ENCODE assay signal across 22 cellular contexts in genomic region chr6:144304223-144304848, GRCh38.
"Had no signal": no experiment of that assay in that cellular context is flagged by ENCODE, and none has a peak within 500 bp of the region (broad histone marks: within the 10 kb centered on the region; RNA-seq: fewer than 3 reads in every experiment).

No MANE protein-coding gene starts in this region.

- H3K4me3 Mint-ChIP-seq: activated CD4-positive, alpha-beta T cell treated with anti-CD3 and anti-CD28 coated beads for 36 hours; activated CD8-positive, alpha-beta T cell treated with anti-CD3 and anti-CD28 coated beads for 36 hours; activated naive CD8-positive, alpha-beta T cell; activated T-cell treated with anti-CD3 and anti-CD28 coated beads, Interleukin-2, amount 50 U/mL, for 24 hours; activated T-helper 1 cell treated with anti-CD3 and anti-CD28 coated beads, Interleukin-12 subunit alpha, Interleukin-12 subunit beta, Interleukin-2, Interleukin-4 antibody, amounts not matched to agents 30 ng/mL and 10 ng/mL and 1 ng/mL, durations not matched to agents 14 hours and 24 hours and 36 hours had no signal

- ATAC-seq: activated CD4-positive, alpha-beta T cell treated with anti-CD3 and anti-CD28 coated beads for 36 hours; activated CD8-positive, alpha-beta T cell treated with anti-CD3 and anti-CD28 coated beads for 36 hours; PC-3 had no signal

- H3K27ac Mint-ChIP-seq: activated CD4-positive, alpha-beta T cell treated with anti-CD3 and anti-CD28 coated beads for 36 hours; activated CD8-positive, alpha-beta T cell treated with anti-CD3 and anti-CD28 coated beads for 36 hours; activated naive CD8-positive, alpha-beta T cell; activated T-cell treated with anti-CD3 and anti-CD28 coated beads, Interleukin-2, amount 50 U/mL, for 24 hours; activated T-helper 1 cell treated with anti-CD3 and anti-CD28 coated beads, Interleukin-12 subunit alpha, Interleukin-12 subunit beta, Interleukin-2, Interleukin-4 antibody, amounts not matched to agents 30 ng/mL and 10 ng/mL and 1 ng/mL, durations not matched to agents 14 hours and 24 hours and 36 hours had no signal

- H3K4me3 ChIP-seq: adrenal gland, SJSA1 had no signal

- H3K36me3 Mint-ChIP-seq: activated naive CD8-positive, alpha-beta T cell had no signal

- H3K9me3 ChIP-seq: adrenal gland, SJSA1 had no signal

- DNase-seq: activated CD4-positive, alpha-beta T cell treated with anti-CD3 and anti-CD28 coated beads for 36 hours; activated CD4-positive, alpha-beta T cell treated with anti-CD3 and anti-CD28 coated beads, Interleukin-2, amount 50 U/mL, for 1 hour; activated CD8-positive, alpha-beta T cell treated with anti-CD3 and anti-CD28 coated beads for 36 hours; activated effector memory CD4-positive, alpha-beta T cell treated with Interleukin-2 at 50 U/mL for 16 hours; activated naive CD4-positive, alpha-beta T cell; activated T-cell treated with anti-CD3 and anti-CD28 coated beads, Interleukin-2, amount 50 U/mL, for 24 hours; adrenal gland; anterior cingulate cortex; KG1; NCI-H1092 treated with DMSO at 0.1 percent for 48 hours; NCI-H1417 treated with DMSO at 0.1 percent for 48 hours; NCI-H1694; NCI-H2029; NCI-H2107; NCI-H2171 treated with DMSO at 0.1 percent for 48 hours; NCI-H345; NCI-H510A treated with DMSO at 0.1 percent for 48 hours; PC-3; SHP77 had no signal

- H3K9me3 Mint-ChIP-seq: activated CD8-positive, alpha-beta T cell treated with anti-CD3 and anti-CD28 coated beads for 36 hours; activated T-cell treated with anti-CD3 and anti-CD28 coated beads, Interleukin-2, amount 50 U/mL, for 24 hours; activated T-helper 1 cell treated with anti-CD3 and anti-CD28 coated beads, Interleukin-12 subunit alpha, Interleukin-12 subunit beta, Interleukin-2, Interleukin-4 antibody, amounts not matched to agents 30 ng/mL and 10 ng/mL and 1 ng/mL, durations not matched to agents 14 hours and 24 hours and 36 hours had no signal

- H3K27me3 Mint-ChIP-seq: activated naive CD8-positive, alpha-beta T cell; activated T-cell treated with anti-CD3 and anti-CD28 coated beads, Interleukin-2, amount 50 U/mL, for 24 hours had no signal

- H3K27me3 ChIP-seq: adrenal gland, SJSA1 had no signal
